Comparison of ENCODE assay signal across 1 cellular context in the genomic region with DNA sequence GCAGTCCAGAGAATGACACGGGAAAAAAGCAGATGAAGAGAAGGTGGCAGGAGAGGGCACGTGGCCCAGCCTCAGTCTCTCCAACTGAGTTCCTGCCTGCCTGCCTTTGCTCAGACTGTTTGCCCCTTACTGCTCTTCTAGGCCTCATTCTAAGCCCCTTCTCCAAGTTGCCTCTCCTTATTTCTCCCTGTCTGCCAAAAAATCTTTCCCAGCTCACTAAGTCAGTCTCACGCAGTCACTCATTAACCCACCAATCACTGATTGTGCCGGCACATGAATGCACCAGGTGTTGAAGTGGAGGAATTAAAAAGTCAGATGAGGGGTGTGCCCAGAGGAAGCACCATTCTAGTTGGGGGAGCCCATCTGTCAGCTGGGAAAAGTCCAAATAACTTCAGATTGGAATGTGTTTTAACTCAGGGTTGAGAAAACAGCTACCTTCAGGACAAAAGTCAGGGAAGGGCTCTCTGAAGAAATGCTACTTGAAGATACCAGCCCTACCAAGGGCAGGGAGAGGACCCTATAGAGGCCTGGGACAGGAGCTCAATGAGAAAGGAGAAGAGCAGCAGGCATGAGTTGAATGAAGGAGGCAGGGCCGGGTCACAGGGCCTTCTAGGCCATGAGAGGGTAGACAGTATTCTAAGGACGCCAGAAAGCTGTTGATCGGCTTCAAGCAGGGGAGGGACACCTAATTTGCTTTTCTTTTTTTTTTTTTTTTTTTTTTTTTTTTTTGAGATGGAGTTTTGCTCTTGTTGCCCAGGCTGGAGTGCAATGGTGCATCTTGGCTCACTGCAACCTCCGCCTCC.
TF ChIP-seq lines count a peak whose summit lies in the region.

No MANE protein-coding gene starts in this region.

TF ChIP-seq in H1, 55 proteins besides CTCF, POLR2A, EP300 and RAD21:
- TF ChIP-seq SAP30 (IDR thresholded peaks at IDR 0.05; ENCODE audit: insufficient read depth, insufficient replicate concordance, low read length) (no peak), SIX5 (IDR thresholded peaks at IDR 0.05; ENCODE audit: low read depth, low read length) (no peak), SUZ12 (IDR thresholded peaks at IDR 0.05; ENCODE audit: low read length) (no peak), TCF12 (IDR thresholded peaks at IDR 0.05; ENCODE audit: low read depth, low read length) (no peak), KDM1A (IDR thresholded peaks at IDR 0.05; ENCODE audit: borderline replicate concordance, low read length) (no peak), TAF1 (IDR thresholded peaks at IDR 0.05; ENCODE audit: low read depth, low read length) (no peak), GABPA (IDR thresholded peaks at IDR 0.05; ENCODE audit: borderline replicate concordance, insufficient read depth, low read length) (no peak), TAF7 (optimal IDR thresholded peaks at IDR 0.05; ENCODE audit: borderline replicate concordance, low read depth, low read length) (no peak), CBX5 (IDR thresholded peaks at IDR 0.05; ENCODE audit: low read depth, low read length) (no peak), CBX8 (IDR thresholded peaks at IDR 0.05; ENCODE audit: borderline replicate concordance, low read depth, low read length) (no peak), MAFK (IDR thresholded peaks at IDR 0.05; ENCODE audit: low read depth, low read length) (no peak)
